19 cellular contexts compared by ENCODE assay signal in genomic region chr5:100518377-100518776, GRCh38. TPM values are rescaled to one million over a fixed set of nuclear protein-coding genes. Genes with fewer than 3 reads are reported as not detected.
DNase-seq lines count a peak whose midpoint lies in the region; TF ChIP-seq lines count a peak whose summit lies in the region.
"Had no signal": no experiment of that assay in that cellular context is flagged by ENCODE, and none has a peak within 500 bp of the region (broad histone marks: within the 10 kb centered on the region; RNA-seq: fewer than 3 reads in every experiment).

No MANE protein-coding gene starts in this region.

- H3K79me2 ChIP-seq in neural progenitor cell (ENCODE audit: low read depth): no peaks in the 10 kb centered on the region

- H3K36me3 ChIP-seq in neural progenitor cell: no peaks in the 10 kb centered on the region

- peaks cover 2% of the 10 kb centered on the region for H3K27me3 Mint-ChIP-seq in neural progenitor cell (ENCODE audit: insufficient read depth, low read depth)

- H3K4me1 ChIP-seq in neural progenitor cell: no peaks in the 10 kb centered on the region

- H3K4me1 Mint-ChIP-seq in neural progenitor cell: no peaks in the 10 kb centered on the region
- H3K4me1 Mint-ChIP-seq: B cell had no signal

- CTCF ChIA-PET in HEK293T (lab: Yijun Ruan, JAX): no interaction called here

- peak; percentile 31 for TF ChIP-seq CTCF in neural progenitor cell (IDR thresholded peaks at IDR 0.05)

- H4K20me1 ChIP-seq in neural progenitor cell (ENCODE audit: low read depth): no peaks in the 10 kb centered on the region

- no peak overlapping the region for H3K27ac Mint-ChIP-seq in neural progenitor cell
- H3K27ac Mint-ChIP-seq: B cell; CD4-positive, CD25-positive, alpha-beta regulatory T cell had no signal

- H3K4me3 ChIP-seq in neural progenitor cell: no peak overlapping the region

- H3F3A ChIP-seq in neural progenitor cell (ENCODE audit: low read depth): no peaks in the 10 kb centered on the region

- H3K9me3 ChIP-seq in neural progenitor cell (ENCODE audit: low read depth): no peaks in the 10 kb centered on the region

- peaks cover 22% of the 10 kb centered on the region for H3K9me3 Mint-ChIP-seq in neural progenitor cell

- no peak overlapping the region for H3K27ac ChIP-seq in neural progenitor cell

- H3K4me2 ChIP-seq in neural progenitor cell: no peak overlapping the region

- POLR2A ChIA-PET in HEK293T (lab: Yijun Ruan, JAX): no interaction called here

- no peaks in the 10 kb centered on the region for H3K27me3 ChIP-seq in neural progenitor cell

- no peak overlapping the region for H2AFZ ChIP-seq in neural progenitor cell (replicated peaks)

- H3K4me3 Mint-ChIP-seq in neural progenitor cell: no peak overlapping the region
- H3K4me3 Mint-ChIP-seq: B cell; CD4-positive, CD25-positive, alpha-beta regulatory T cell had no signal

- H3K9ac ChIP-seq in neural progenitor cell: no peak overlapping the region

- peaks cover 1% of the 10 kb centered on the region for H3K36me3 Mint-ChIP-seq in neural progenitor cell

- DNase-seq in NCI-H748 (lab: John Stamatoyannopoulos, UW; ENCODE audit: unreplicated experiment): peak; percentile 18
- DNase-seq in NCI-H748 treated with DMSO at 0.1 percent for 48 hours (lab: John Stamatoyannopoulos, UW): no peak
- peak; percentile 13 for DNase-seq in HEK293T (ENCODE audit: extremely low spot score)
- peak; percentile 42 for DNase-seq in RPMI8226
- DNase-seq in neural progenitor cell (ENCODE audit: low spot score): peak; percentile 2
- no peak for DNase-seq in mesenteric fat pad (ENCODE audit: low spot score)
- DNase-seq in DMS79 (lab: John Stamatoyannopoulos, UW): no peak
- no peak for DNase-seq in GDM1 (lab: John Stamatoyannopoulos, UW)
- DNase-seq: CD4-positive, CD25-positive, alpha-beta regulatory T cell; DMS153; HCEC 1CT; NCI-H1417 treated with DMSO at 0.1 percent for 48 hours; NCI-H187 treated with DMSO at 0.1 percent for 48 hours; NCI-H2171; NCI-H446; NCI-H526 treated with DMSO at 0.1 percent for 48 hours; SIG-M5; T-helper 1 cell had no signal

TF ChIP-seq in HEK293T, 16 proteins besides CTCF, POLR2A, EP300 and RAD21:
- TF ChIP-seq ARNT (IDR thresholded peaks at IDR 0.05) (no peak), FOXK2 (IDR thresholded peaks at IDR 0.05) (no peak), LEF1 (IDR thresholded peaks at IDR 0.05; ENCODE audit: borderline replicate concordance) (no peak), FOXM1 (IDR thresholded peaks at IDR 0.05; ENCODE audit: borderline replicate concordance) (no peak), L3MBTL2 (conservative IDR thresholded peaks at IDR 0.05) (no peak)
- TF ChIP-seq, protein P1, sequence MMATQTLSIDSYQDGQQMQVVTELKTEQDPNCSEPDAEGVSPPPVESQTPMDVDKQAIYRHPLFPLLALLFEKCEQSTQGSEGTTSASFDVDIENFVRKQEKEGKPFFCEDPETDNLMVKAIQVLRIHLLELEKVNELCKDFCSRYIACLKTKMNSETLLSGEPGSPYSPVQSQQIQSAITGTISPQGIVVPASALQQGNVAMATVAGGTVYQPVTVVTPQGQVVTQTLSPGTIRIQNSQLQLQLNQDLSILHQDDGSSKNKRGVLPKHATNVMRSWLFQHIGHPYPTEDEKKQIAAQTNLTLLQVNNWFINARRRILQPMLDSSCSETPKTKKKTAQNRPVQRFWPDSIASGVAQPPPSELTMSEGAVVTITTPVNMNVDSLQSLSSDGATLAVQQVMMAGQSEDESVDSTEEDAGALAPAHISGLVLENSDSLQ (IDR thresholded peaks at IDR 0.05): no peak
TF ChIP-seq in HEK293T: peak in this region for 0.

RNA-seq across cellular contexts. Expression of gene FAM174A, which starts 16.8 kb away (rescaled TPM):
- 3.0 and 7.8 TPM in 2 replicates for total RNA-seq in neural progenitor cell (ENCODE audit: low replicate concordance)
- 14.1 TPM for total RNA-seq in mesenteric fat pad

Comparison
In these comparisons a context has a peak if more than half of its experiments do, and no peak if none do; other contexts are left out.
1. DNase-seq: peak in NCI-H748 (single experiment), HEK293T (single experiment), RPMI8226 (single experiment) and neural progenitor cell (single experiment); none in NCI-H748 treated with DMSO at 0.1 percent for 48 hours (single experiment), mesenteric fat pad (single experiment), DMS79 (single experiment) and GDM1 (single experiment).